Comparison of ENCODE assay signal across 1 cellular context in genomic region chr4:47486306-47486705, GRCh38.
TF ChIP-seq lines count a peak whose summit lies in the region.

No MANE protein-coding gene starts in this region.

TF ChIP-seq in HepG2, 621 proteins besides CTCF, POLR2A, EP300 and RAD21 (continued from another document):
- TF ChIP-seq FUBP1 (CRISPR knock-in tag; IDR thresholded peaks at IDR 0.05; ENCODE audit: borderline replicate concordance) = no peak
- TF ChIP-seq, protein P1, sequence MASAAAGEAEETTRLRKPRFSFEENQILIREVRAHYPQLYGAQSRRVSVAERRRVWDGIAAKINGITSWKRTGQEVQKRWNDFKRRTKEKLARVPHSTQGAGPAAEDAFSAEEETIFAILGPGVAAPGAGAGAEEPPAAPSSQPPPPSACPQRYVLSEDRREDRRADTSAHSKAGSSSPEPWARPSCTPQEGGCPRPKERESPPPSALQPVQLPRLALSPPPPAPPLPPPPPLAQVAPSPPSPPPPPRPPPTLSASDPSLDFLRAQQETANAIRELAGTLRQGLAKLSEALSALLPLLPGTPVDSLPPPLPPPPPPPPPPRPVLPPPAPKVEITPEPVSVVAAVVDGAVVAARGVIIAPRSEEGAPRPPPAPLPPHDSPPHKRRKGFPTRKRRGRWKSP (CRISPR knock-in tag; IDR thresholded peaks at IDR 0.05) = no peak
- no peak for TF ChIP-seq EZH2 (conservative IDR thresholded peaks at IDR 0.05; ENCODE audit: low read depth, low read length)
- TF ChIP-seq CBFB (CRISPR knock-in tag; IDR thresholded peaks at IDR 0.05) = no peak
- TF ChIP-seq, protein P2, sequence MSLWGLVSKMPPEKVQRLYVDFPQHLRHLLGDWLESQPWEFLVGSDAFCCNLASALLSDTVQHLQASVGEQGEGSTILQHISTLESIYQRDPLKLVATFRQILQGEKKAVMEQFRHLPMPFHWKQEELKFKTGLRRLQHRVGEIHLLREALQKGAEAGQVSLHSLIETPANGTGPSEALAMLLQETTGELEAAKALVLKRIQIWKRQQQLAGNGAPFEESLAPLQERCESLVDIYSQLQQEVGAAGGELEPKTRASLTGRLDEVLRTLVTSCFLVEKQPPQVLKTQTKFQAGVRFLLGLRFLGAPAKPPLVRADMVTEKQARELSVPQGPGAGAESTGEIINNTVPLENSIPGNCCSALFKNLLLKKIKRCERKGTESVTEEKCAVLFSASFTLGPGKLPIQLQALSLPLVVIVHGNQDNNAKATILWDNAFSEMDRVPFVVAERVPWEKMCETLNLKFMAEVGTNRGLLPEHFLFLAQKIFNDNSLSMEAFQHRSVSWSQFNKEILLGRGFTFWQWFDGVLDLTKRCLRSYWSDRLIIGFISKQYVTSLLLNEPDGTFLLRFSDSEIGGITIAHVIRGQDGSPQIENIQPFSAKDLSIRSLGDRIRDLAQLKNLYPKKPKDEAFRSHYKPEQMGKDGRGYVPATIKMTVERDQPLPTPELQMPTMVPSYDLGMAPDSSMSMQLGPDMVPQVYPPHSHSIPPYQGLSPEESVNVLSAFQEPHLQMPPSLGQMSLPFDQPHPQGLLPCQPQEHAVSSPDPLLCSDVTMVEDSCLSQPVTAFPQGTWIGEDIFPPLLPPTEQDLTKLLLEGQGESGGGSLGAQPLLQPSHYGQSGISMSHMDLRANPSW (CRISPR knock-in tag; IDR thresholded peaks at IDR 0.05; ENCODE audit: borderline replicate concordance) = no peak
- TF ChIP-seq, protein P3, sequence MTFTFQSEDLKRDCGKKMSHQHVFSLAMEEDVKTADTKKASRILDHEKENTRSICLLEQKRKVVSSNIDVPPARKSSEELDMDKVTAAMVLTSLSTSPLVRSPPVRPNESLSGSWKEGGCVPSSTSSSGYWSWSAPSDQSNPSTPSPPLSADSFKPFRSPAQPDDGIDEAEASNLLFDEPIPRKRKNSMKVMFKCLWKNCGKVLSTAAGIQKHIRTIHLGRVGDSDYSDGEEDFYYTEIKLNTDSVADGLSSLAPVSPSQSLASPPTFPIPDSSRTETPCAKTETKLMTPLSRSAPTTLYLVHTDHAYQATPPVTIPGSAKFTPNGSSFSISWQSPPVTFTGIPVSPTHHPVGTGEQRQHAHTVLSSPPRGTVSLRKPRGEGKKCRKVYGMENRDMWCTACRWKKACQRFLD (CRISPR knock-in tag; IDR thresholded peaks at IDR 0.05; ENCODE audit: borderline replicate concordance) = no peak
- TF ChIP-seq, protein P4, sequence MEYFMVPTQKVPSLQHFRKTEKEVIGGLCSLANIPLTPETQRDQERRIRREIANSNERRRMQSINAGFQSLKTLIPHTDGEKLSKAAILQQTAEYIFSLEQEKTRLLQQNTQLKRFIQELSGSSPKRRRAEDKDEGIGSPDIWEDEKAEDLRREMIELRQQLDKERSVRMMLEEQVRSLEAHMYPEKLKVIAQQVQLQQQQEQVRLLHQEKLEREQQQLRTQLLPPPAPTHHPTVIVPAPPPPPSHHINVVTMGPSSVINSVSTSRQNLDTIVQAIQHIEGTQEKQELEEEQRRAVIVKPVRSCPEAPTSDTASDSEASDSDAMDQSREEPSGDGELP (IDR thresholded peaks at IDR 0.05; ENCODE audit: borderline replicate concordance, low read depth) = no peak
- no peak for TF ChIP-seq MLLT10 (CRISPR knock-in tag; IDR thresholded peaks at IDR 0.05)
- no peak for TF ChIP-seq RELA (CRISPR knock-in tag; IDR thresholded peaks at IDR 0.05)
- TF ChIP-seq IKZF1 (IDR thresholded peaks at IDR 0.05) = no peak
- TF ChIP-seq GABPA (IDR thresholded peaks at IDR 0.05; ENCODE audit: low read depth, low read length) = no peak
- TF ChIP-seq GABPA (CRISPR knock-in tag; IDR thresholded peaks at IDR 0.05; ENCODE audit: low read depth) = no peak
- TF ChIP-seq SMAD1 (CRISPR knock-in tag; IDR thresholded peaks at IDR 0.05; ENCODE audit: borderline replicate concordance, low read depth) = no peak
- no peak for TF ChIP-seq ZNF773 (CRISPR knock-in tag; IDR thresholded peaks at IDR 0.05; ENCODE audit: borderline replicate concordance)
- no peak for TF ChIP-seq ZNF160 (CRISPR knock-in tag; IDR thresholded peaks at IDR 0.05)
- no peak for TF ChIP-seq MLXIP (CRISPR knock-in tag; IDR thresholded peaks at IDR 0.05; ENCODE audit: borderline replicate concordance)
- no peak for TF ChIP-seq ZNF607 (CRISPR knock-in tag; IDR thresholded peaks at IDR 0.05; ENCODE audit: borderline replicate concordance)
- no peak for TF ChIP-seq ZNF101 (CRISPR knock-in tag; IDR thresholded peaks at IDR 0.05; ENCODE audit: borderline replicate concordance, low read depth)
- TF ChIP-seq MIER2 (CRISPR knock-in tag; IDR thresholded peaks at IDR 0.05) = no peak
TF ChIP-seq in HepG2: peak in this region for 0.
